ENCODE assay signal across 19 cellular contexts in the genomic region with DNA sequence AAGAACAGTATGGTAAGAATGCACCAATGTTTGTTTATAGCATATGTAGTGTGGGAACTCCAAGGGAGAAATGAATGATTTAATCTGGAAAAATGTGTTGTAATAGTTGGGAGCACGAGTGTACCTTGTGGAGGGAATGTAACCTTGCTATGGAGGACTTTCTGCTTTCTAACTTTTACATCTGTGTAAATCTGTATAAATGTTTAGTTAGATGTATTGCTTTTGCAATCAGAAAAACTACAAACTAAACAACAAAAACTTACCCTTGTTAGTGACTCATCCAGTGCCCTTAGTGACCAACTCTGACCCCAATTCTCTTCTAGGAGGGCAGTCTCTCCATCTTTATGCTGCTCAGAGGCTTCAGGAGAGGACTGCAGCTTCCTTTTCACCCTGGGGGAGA.
DNase-seq lines count a peak whose midpoint lies in the region; ATAC-seq, FAIRE-seq and TF ChIP-seq lines count a peak whose summit lies in the region.
"Had no signal": no experiment of that assay in that cellular context is flagged by ENCODE, and none has a peak within 500 bp of the region (broad histone marks: within the 10 kb centered on the region; RNA-seq: fewer than 3 reads in every experiment).

No MANE protein-coding gene starts in this region.

- H3K27ac Mint-ChIP-seq in activated CD4-positive, alpha-beta T cell treated with anti-CD3 and anti-CD28 coated beads, Interleukin-2, amount 10 ng/mL, durations not matched to agents 7 days and 5 days, result no peak overlapping the region
- H3K27ac Mint-ChIP-seq in stimulated activated effector memory CD8-positive, alpha-beta T cell treated with anti-CD3 and anti-CD28 coated beads, Interleukin-12 subunit alpha, Interleukin-12 subunit beta, amount 100 ng/mL, for 72 hours, result no peak overlapping the region
- H3K27ac Mint-ChIP-seq in activated CD8-positive, alpha-beta memory T cell treated with anti-CD3 and anti-CD28 coated beads, Interleukin-2, amount 10 ng/mL, durations not matched to agents 7 days and 5 days, result no peak overlapping the region
- H3K27ac Mint-ChIP-seq: activated naive CD4-positive, alpha-beta T cell treated with anti-CD3 and anti-CD28 coated beads, Interleukin-2, amount 50 U/mL, for 72 hours; activated T-cell treated with anti-CD3 and anti-CD28 coated beads, Interleukin-2, amount 50 U/mL, for 24 hours; CD4-positive, alpha-beta T cell; natural killer cell treated with Interleukin-12 subunit alpha and Interleukin-12 subunit beta and Interleukin-15 and Interleukin-18, amount 100 ng/mL, for 72 hours had no signal

- no peak for ATAC-seq in stimulated activated effector memory CD8-positive, alpha-beta T cell treated with anti-CD3 and anti-CD28 coated beads, Interleukin-12 subunit alpha, Interleukin-12 subunit beta, amount 100 ng/mL, for 72 hours
- no peak for ATAC-seq in activated CD8-positive, alpha-beta memory T cell treated with anti-CD3 and anti-CD28 coated beads, Interleukin-2, amount 10 ng/mL, durations not matched to agents 7 days and 5 days
- ATAC-seq: activated naive CD4-positive, alpha-beta T cell treated with anti-CD3 and anti-CD28 coated beads, Interleukin-2, amount 50 U/mL, for 72 hours; natural killer cell treated with Interleukin-12 subunit alpha and Interleukin-12 subunit beta and Interleukin-15 and Interleukin-18, amount 100 ng/mL, for 72 hours had no signal

- H3K9ac ChIP-seq in H1 (replicated peaks in 1 of 4; ENCODE audit: extremely low read depth in 1 of 4, low read depth in 3 of 4, low read length in 3 of 4), result no peak overlapping the region
- H3K9ac ChIP-seq in mesenchymal stem cell (ENCODE audit: low read length), result no peak overlapping the region

- H3K56ac ChIP-seq in H1 (replicated peaks; ENCODE audit: insufficient read length, low read depth, low read length), result no peak overlapping the region

- no peak overlapping the region for H2AFZ ChIP-seq in ACC112 (ENCODE audit: low read length, unreplicated experiment)
- no peak overlapping the region for H2AFZ ChIP-seq in H1 (ENCODE audit: low read length)
- H2AFZ ChIP-seq in mesenchymal stem cell (ENCODE audit: low read depth, low read length), result no peak overlapping the region

- H4K8ac ChIP-seq in H1 (ENCODE audit: extremely low read depth, insufficient read depth, low read length), result no peak overlapping the region
- no peak overlapping the region for H4K8ac ChIP-seq in mesenchymal stem cell (ENCODE audit: low read length)

- H3K27me3 ChIP-seq in ACC112 (ENCODE audit: insufficient read depth, low read length) (no peaks in the 10 kb centered on the region), H1 (replicated peaks in 1 of 4; ENCODE audit: control insufficient read depth in 3 of 4, extremely low read depth in 1 of 4, insufficient read depth in 3 of 4, low read length in 3 of 4) (no peaks in the 10 kb centered on the region), mesenchymal stem cell (ENCODE audit: control insufficient read depth in 1 of 2, insufficient read depth in 1 of 2, low read length in 2 of 2) (no peaks in the 10 kb centered on the region)

- no peak overlapping the region for H4K5ac ChIP-seq in H1 (ENCODE audit: insufficient read length, low read depth, low read length)

- CTCF ChIA-PET in H1 (lab: Charles Lee; ENCODE audit: partially characterized antibody), result no interaction called here
- CTCF ChIA-PET in activated CD4-positive, alpha-beta T cell treated with anti-CD3 and anti-CD28 coated beads, Interleukin-2, amount 10 ng/mL, durations not matched to agents 7 days and 5 days (lab: Charles Lee), result no interaction called here
- CTCF ChIA-PET in activated CD8-positive, alpha-beta memory T cell treated with anti-CD3 and anti-CD28 coated beads, Interleukin-2, amount 10 ng/mL, durations not matched to agents 7 days and 5 days (lab: Charles Lee), result no interaction called here

- POLR2A ChIA-PET in H1 (lab: Charles Lee; ENCODE audit: partially characterized antibody), result no interaction called here
- POLR2A ChIA-PET in activated CD4-positive, alpha-beta T cell treated with anti-CD3 and anti-CD28 coated beads, Interleukin-2, amount 10 ng/mL, durations not matched to agents 7 days and 5 days (lab: Charles Lee), result no interaction called here

- H3K4me3 ChIP-seq in ACC112 (ENCODE audit: low read depth, low read length), result no peak overlapping the region
- H3K4me3 ChIP-seq in H1 (ENCODE audit: extremely low read depth in 1 of 4, insufficient read depth in 2 of 4, low read depth in 3 of 4, low read length in 4 of 4), result no peak overlapping the region
- H3K4me3 ChIP-seq in mesenchymal stem cell (ENCODE audit: insufficient read depth in 1 of 2, low read depth in 1 of 2, low read length in 2 of 2), result no peak overlapping the region

- H2AK5ac ChIP-seq in H1 (ENCODE audit: low read depth, low read length), result no peak overlapping the region
- no peak overlapping the region for H2AK5ac ChIP-seq in mesenchymal stem cell (ENCODE audit: low read length, severe bottlenecking)

- H4K20me1 ChIP-seq in H1 (replicated peaks in 1 of 2; ENCODE audit: control insufficient read depth in 1 of 2, insufficient read depth in 2 of 2, low read length in 2 of 2), result peaks cover 2 to 7% of the 10 kb centered on the region in 2 experiments

- peak overlapping the region; percentile 42; the same call in 1 of the 2 replicates for H2BK12ac ChIP-seq in H1 (ENCODE audit: low read depth, low read length)
- no peak overlapping the region for H2BK12ac ChIP-seq in mesenchymal stem cell (ENCODE audit: low read length in 2 of 2)

- H3K23ac ChIP-seq in H1 (ENCODE audit: insufficient read length), result no peak overlapping the region
- no peak overlapping the region for H3K23ac ChIP-seq in mesenchymal stem cell (ENCODE audit: low read length in 2 of 2)

- H2BK5ac ChIP-seq in H1 (ENCODE audit: low read depth, low read length) (no peak overlapping the region), mesenchymal stem cell (ENCODE audit: low read depth, low read length, poor library complexity, severe bottlenecking) (no peak overlapping the region)

- H3K23me2 ChIP-seq in H1 (ENCODE audit: low read depth, low read length), result peaks cover 1% of the 10 kb centered on the region; the same call in 1 of the 2 replicates

- H3K14ac ChIP-seq in H1 (ENCODE audit: insufficient read length) (no peak overlapping the region), mesenchymal stem cell (ENCODE audit: low read length in 2 of 2) (no peak overlapping the region)

- TF ChIP-seq RAD21 in H1 (IDR thresholded peaks at IDR 0.05 in 1 of 2, conservative IDR thresholded peaks at IDR 0.05 in 1 of 2; ENCODE audit: low read depth in 2 of 2, low read length in 2 of 2), result no peak

- no peak for TF ChIP-seq POLR2A in H1 (IDR thresholded peaks at IDR 0.05; ENCODE audit: control extremely low read depth in 1 of 2, low read depth in 2 of 2, low read length in 2 of 2)

- H3K36me3 Mint-ChIP-seq in activated CD4-positive, alpha-beta T cell treated with anti-CD3 and anti-CD28 coated beads, Interleukin-2, amount 10 ng/mL, durations not matched to agents 7 days and 5 days (ENCODE audit: low read depth), result peaks cover 5% of the 10 kb centered on the region
- H3K36me3 Mint-ChIP-seq in stimulated activated effector memory CD8-positive, alpha-beta T cell treated with anti-CD3 and anti-CD28 coated beads, Interleukin-12 subunit alpha, Interleukin-12 subunit beta, amount 100 ng/mL, for 72 hours, result no peaks in the 10 kb centered on the region
- H3K36me3 Mint-ChIP-seq in activated CD8-positive, alpha-beta memory T cell treated with anti-CD3 and anti-CD28 coated beads, Interleukin-2, amount 10 ng/mL, durations not matched to agents 7 days and 5 days, result no peaks in the 10 kb centered on the region
- H3K36me3 Mint-ChIP-seq: activated naive CD4-positive, alpha-beta T cell treated with anti-CD3 and anti-CD28 coated beads, Interleukin-2, amount 50 U/mL, for 72 hours; natural killer cell treated with Interleukin-12 subunit alpha and Interleukin-12 subunit beta and Interleukin-15 and Interleukin-18, amount 100 ng/mL, for 72 hours had no signal

- no peaks in the 10 kb centered on the region for H3K27me3 Mint-ChIP-seq in activated CD4-positive, alpha-beta T cell treated with anti-CD3 and anti-CD28 coated beads, Interleukin-2, amount 10 ng/mL, durations not matched to agents 7 days and 5 days
- H3K27me3 Mint-ChIP-seq in activated CD8-positive, alpha-beta memory T cell treated with anti-CD3 and anti-CD28 coated beads, Interleukin-2, amount 10 ng/mL, durations not matched to agents 7 days and 5 days, result no peaks in the 10 kb centered on the region
- H3K27me3 Mint-ChIP-seq: activated T-cell treated with anti-CD3 and anti-CD28 coated beads, Interleukin-2, amount 50 U/mL, for 24 hours; CD4-positive, alpha-beta T cell; natural killer cell treated with Interleukin-12 subunit alpha and Interleukin-12 subunit beta and Interleukin-15 and Interleukin-18, amount 100 ng/mL, for 72 hours; stimulated activated naive CD8-positive, alpha-beta T cell treated with anti-CD3 and anti-CD28 coated beads, Interleukin-15, Interleukin-2, amounts not matched to agents 100 ng/mL and 50 ng/mL, for 24 hours had no signal

- H3K36me3 ChIP-seq in ACC112 (ENCODE audit: insufficient read depth, low read length) (no peaks in the 10 kb centered on the region), H1 (ENCODE audit: control insufficient read depth in 2 of 4, insufficient read depth in 4 of 4, low read length in 3 of 4) (no peaks in the 10 kb centered on the region; a peak in 1 of 8 replicates), mesenchymal stem cell (ENCODE audit: control insufficient read depth in 1 of 2, insufficient read depth in 2 of 2, low read depth in 1 of 2, low read length in 2 of 2) (no peaks in the 10 kb centered on the region)

- peaks cover 53% of the 10 kb centered on the region for H3K4me1 ChIP-seq in ACC112 (ENCODE audit: control insufficient read depth, insufficient read depth, low read length, unreplicated experiment)
- H3K4me1 ChIP-seq in H1 (replicated peaks in 1 of 4; ENCODE audit: control insufficient read depth in 3 of 4, insufficient read depth in 4 of 4, low read length in 3 of 4), result peaks cover 11 to 26% (median 19%) of the 10 kb centered on the region in 4 experiments
- peaks cover 26% of the 10 kb centered on the region for H3K4me1 ChIP-seq in mesenchymal stem cell (ENCODE audit: control insufficient read depth, insufficient read depth, low read depth, low read length)

- TF ChIP-seq EP300 in H1 (IDR thresholded peaks at IDR 0.05; ENCODE audit: borderline replicate concordance in 1 of 2, low read depth in 2 of 2, low read length in 2 of 2), result no peak

- peaks cover 13% of the 10 kb centered on the region for H3K4me1 Mint-ChIP-seq in activated CD4-positive, alpha-beta T cell treated with anti-CD3 and anti-CD28 coated beads, Interleukin-2, amount 10 ng/mL, durations not matched to agents 7 days and 5 days
- peaks cover 47% of the 10 kb centered on the region for H3K4me1 Mint-ChIP-seq in stimulated activated effector memory CD8-positive, alpha-beta T cell treated with anti-CD3 and anti-CD28 coated beads, Interleukin-12 subunit alpha, Interleukin-12 subunit beta, amount 100 ng/mL, for 72 hours
- peaks cover 12% of the 10 kb centered on the region for H3K4me1 Mint-ChIP-seq in activated CD8-positive, alpha-beta memory T cell treated with anti-CD3 and anti-CD28 coated beads, Interleukin-2, amount 10 ng/mL, durations not matched to agents 7 days and 5 days

- no peak overlapping the region for H2BK15ac ChIP-seq in H1 (ENCODE audit: low read length)
- no peak overlapping the region for H2BK15ac ChIP-seq in mesenchymal stem cell (ENCODE audit: low read depth, poor library complexity, severe bottlenecking)

- no peak overlapping the region for H3K18ac ChIP-seq in H1 (ENCODE audit: extremely low read depth, low read length)
- no peak overlapping the region for H3K18ac ChIP-seq in mesenchymal stem cell (ENCODE audit: low read depth in 1 of 2, low read length in 2 of 2)

- H3K79me2 ChIP-seq in ACC112 (ENCODE audit: control insufficient read depth, insufficient read depth, low read length, unreplicated experiment) (peaks cover 89% of the 10 kb centered on the region), H1 (ENCODE audit: control insufficient read depth in 1 of 2, insufficient read depth in 2 of 2, low read length in 2 of 2) (peaks cover 0 to 83% of the 10 kb centered on the region in 2 experiments; a peak in 2 of 4 replicates)

- DNase-seq in RPMI7951 (ENCODE audit: low read depth) (peak; percentile 10), H1 (ENCODE audit: low read depth in 1 of 2, low spot score in 2 of 2) (no peak), mesenchymal stem cell (peak; percentile 59), SW480 (ENCODE audit: low spot score) (no peak)
- no peak for DNase-seq in activated CD4-positive, alpha-beta T cell treated with anti-CD3 and anti-CD28 coated beads, Interleukin-2, amount 10 ng/mL, durations not matched to agents 7 days and 5 days
- no peak for DNase-seq in stimulated activated effector memory CD8-positive, alpha-beta T cell treated with anti-CD3 and anti-CD28 coated beads, Interleukin-12 subunit alpha, Interleukin-12 subunit beta, amount 100 ng/mL, for 72 hours (ENCODE audit: low spot score in 2 of 2)
- no peak for DNase-seq in activated CD8-positive, alpha-beta memory T cell treated with anti-CD3 and anti-CD28 coated beads, Interleukin-2, amount 10 ng/mL, durations not matched to agents 7 days and 5 days
- DNase-seq: activated CD4-positive, alpha-beta T cell treated with anti-CD3 and anti-CD28 coated beads, Interleukin-2, amount 50 U/mL, for 48 hours; activated T-cell treated with anti-CD3 and anti-CD28 coated beads, Interleukin-2, amount 50 U/mL, for 24 hours; CD4-positive, alpha-beta T cell; cerebellar nuclear complex; Kasumi-1; NCI-H1417; NCI-H2171 treated with DMSO at 0.1 percent for 48 hours had no signal

- FAIRE-seq in H1 (lab: Jason Lieb, UNC), result no peak
- FAIRE-seq: A204.1 had no signal

- no peaks in the 10 kb centered on the region for H3K9me3 Mint-ChIP-seq in activated CD4-positive, alpha-beta T cell treated with anti-CD3 and anti-CD28 coated beads, Interleukin-2, amount 10 ng/mL, durations not matched to agents 7 days and 5 days
- no peaks in the 10 kb centered on the region for H3K9me3 Mint-ChIP-seq in stimulated activated effector memory CD8-positive, alpha-beta T cell treated with anti-CD3 and anti-CD28 coated beads, Interleukin-12 subunit alpha, Interleukin-12 subunit beta, amount 100 ng/mL, for 72 hours
- H3K9me3 Mint-ChIP-seq in activated CD8-positive, alpha-beta memory T cell treated with anti-CD3 and anti-CD28 coated beads, Interleukin-2, amount 10 ng/mL, durations not matched to agents 7 days and 5 days (ENCODE audit: low read depth), result no peaks in the 10 kb centered on the region
- H3K9me3 Mint-ChIP-seq: activated naive CD4-positive, alpha-beta T cell treated with anti-CD3 and anti-CD28 coated beads, Interleukin-2, amount 50 U/mL, for 72 hours; activated T-cell treated with anti-CD3 and anti-CD28 coated beads, Interleukin-2, amount 50 U/mL, for 24 hours; CD4-positive, alpha-beta T cell; natural killer cell treated with Interleukin-12 subunit alpha and Interleukin-12 subunit beta and Interleukin-15 and Interleukin-18, amount 100 ng/mL, for 72 hours had no signal

- H3K4me3 Mint-ChIP-seq in activated CD4-positive, alpha-beta T cell treated with anti-CD3 and anti-CD28 coated beads, Interleukin-2, amount 10 ng/mL, durations not matched to agents 7 days and 5 days, result no peak overlapping the region
- no peak overlapping the region for H3K4me3 Mint-ChIP-seq in stimulated activated effector memory CD8-positive, alpha-beta T cell treated with anti-CD3 and anti-CD28 coated beads, Interleukin-12 subunit alpha, Interleukin-12 subunit beta, amount 100 ng/mL, for 72 hours
- H3K4me3 Mint-ChIP-seq in activated CD8-positive, alpha-beta memory T cell treated with anti-CD3 and anti-CD28 coated beads, Interleukin-2, amount 10 ng/mL, durations not matched to agents 7 days and 5 days, result no peak overlapping the region
- H3K4me3 Mint-ChIP-seq: activated T-cell treated with anti-CD3 and anti-CD28 coated beads, Interleukin-2, amount 50 U/mL, for 24 hours; CD4-positive, alpha-beta T cell; natural killer cell treated with Interleukin-12 subunit alpha and Interleukin-12 subunit beta and Interleukin-15 and Interleukin-18, amount 100 ng/mL, for 72 hours; stimulated activated naive CD8-positive, alpha-beta T cell treated with anti-CD3 and anti-CD28 coated beads, Interleukin-15, Interleukin-2, amounts not matched to agents 100 ng/mL and 50 ng/mL, for 24 hours had no signal

- no peak for TF ChIP-seq CTCF in H1 (IDR thresholded peaks at IDR 0.05; ENCODE audit: control extremely low read depth in 1 of 3, insufficient read depth in 1 of 3, low read depth in 1 of 3, low read length in 3 of 3)

- WGBS in H1 (ENCODE audit: extremely low coverage in 1 of 2, insufficient coverage in 1 of 2, insufficient read length in 1 of 2, insufficient replicate concordance in 2 of 2, low coverage in 1 of 2, low lambda C conversion rate in 2 of 2, missing lambda C conversion rate in 1 of 2), 2 experiments, result 79% methylated on average over 1 of the region's 1 CpG; no CpG with 5 or more reads in 1 of the 2 experiments
- 17% methylated on average over 1 of the region's 1 CpG for WGBS in mesenchymal stem cell

- H3K79me1 ChIP-seq in H1 (ENCODE audit: low read depth, low read length), result peaks cover 16% of the 10 kb centered on the region
- peaks cover 21% of the 10 kb centered on the region for H3K79me1 ChIP-seq in mesenchymal stem cell (replicated peaks; ENCODE audit: low read length, poor library complexity, severe bottlenecking)

- H3K9me3 ChIP-seq in H1 (ENCODE audit: insufficient read depth in 2 of 2, low read depth in 1 of 2, low read length in 1 of 2), result no peaks in the 10 kb centered on the region
- no peaks in the 10 kb centered on the region for H3K9me3 ChIP-seq in mesenchymal stem cell (ENCODE audit: control insufficient read depth, low read length)

- H3K4ac ChIP-seq in H1 (replicated peaks; ENCODE audit: insufficient read length, low read depth, low read length) (no peak overlapping the region), mesenchymal stem cell (ENCODE audit: low read depth in 1 of 2, low read length in 2 of 2) (no peak overlapping the region)

- H3K27ac ChIP-seq in ACC112 (ENCODE audit: low read depth, low read length) (peak overlapping the region; percentile 93; the same call in 1 of the 2 replicates), H1 (ENCODE audit: low read depth, low read length) (no peak overlapping the region), mesenchymal stem cell (ENCODE audit: low read length, poor library complexity, severe bottlenecking) (no peak overlapping the region)

- H3K4me2 ChIP-seq in H1 (ENCODE audit: insufficient read depth in 1 of 2, low read depth in 2 of 2, low read length in 2 of 2) (0 out of 4 replicates have a peak overlapping the region, but pooled peaks of 1 of the 2 experiments have one; percentile 23), mesenchymal stem cell (ENCODE audit: low read length, poor library complexity, severe bottlenecking) (no peak overlapping the region)

- H2BK20ac ChIP-seq in H1 (ENCODE audit: low read length), result no peak overlapping the region

- no peak overlapping the region for H4K91ac ChIP-seq in H1 (replicated peaks; ENCODE audit: insufficient read length, low read length)
- H4K91ac ChIP-seq in mesenchymal stem cell (ENCODE audit: low read length), result no peak overlapping the region

- H2BK120ac ChIP-seq in H1 (replicated peaks; ENCODE audit: low read depth, low read length) (no peak overlapping the region), mesenchymal stem cell (ENCODE audit: low read depth, low read length) (no peak overlapping the region)

Comparison
In these comparisons a context has a peak if more than half of its experiments do, and no peak if none do; other contexts are left out.
1. DNase-seq: peak in RPMI7951 (single experiment) and mesenchymal stem cell (single experiment); none in H1 (0 of 2), activated CD4-positive, alpha-beta T cell treated with anti-CD3 and anti-CD28 coated beads, Interleukin-2, amount 10 ng/mL, durations not matched to agents 7 days and 5 days (single experiment), SW480 (single experiment), stimulated activated effector memory CD8-positive, alpha-beta T cell treated with anti-CD3 and anti-CD28 coated beads, Interleukin-12 subunit alpha, Interleukin-12 subunit beta, amount 100 ng/mL, for 72 hours (0 of 2) and activated CD8-positive, alpha-beta memory T cell treated with anti-CD3 and anti-CD28 coated beads, Interleukin-2, amount 10 ng/mL, durations not matched to agents 7 days and 5 days (single experiment).